Comparison of ENCODE assay signal across 24 cellular contexts in the genomic region with DNA sequence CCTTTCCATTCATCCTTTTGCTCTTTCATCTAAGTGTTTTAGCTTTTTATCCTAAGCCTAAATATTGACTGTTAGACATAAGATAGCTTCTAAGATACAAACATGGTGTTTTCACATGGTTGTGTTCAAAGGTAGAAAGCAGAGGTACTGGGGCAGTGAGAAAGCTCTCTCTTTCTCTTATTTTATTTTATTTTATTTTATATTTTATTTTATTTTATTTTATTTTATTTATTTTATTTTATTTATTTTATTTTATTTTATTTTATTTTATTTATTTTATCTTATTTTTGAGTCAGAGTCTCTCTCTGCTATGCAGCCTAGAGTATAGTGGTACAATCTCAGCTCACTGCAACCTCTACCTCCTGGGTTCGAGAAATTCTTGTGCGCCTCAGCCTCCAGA.
"Had no signal": no experiment of that assay in that cellular context is flagged by ENCODE, and none has a peak within 500 bp of the region (broad histone marks: within the 10 kb centered on the region; RNA-seq: fewer than 3 reads in every experiment).

No MANE protein-coding gene starts in this region.

- H3K27me3 Mint-ChIP-seq: stimulated activated memory B cell treated with anti-CD40 and anti-IgM and Interleukin-4, amounts not matched to agents 10 μg/mL and 1 μg/mL and 100 μg/mL, for 72 hours; stimulated activated naive B cell treated with anti-CD40 and anti-IgM and Interleukin-4, amounts not matched to agents 10 μg/mL and 1 μg/mL and 100 μg/mL, for 72 hours; stimulated activated naive CD8-positive, alpha-beta T cell treated with anti-CD3 and anti-CD28 coated beads, Interleukin-15, Interleukin-2, amounts not matched to agents 100 ng/mL and 50 ng/mL, for 24 hours; type B pancreatic cell had no signal

- H3K4me3 Mint-ChIP-seq: stimulated activated effector memory CD8-positive, alpha-beta T cell treated with anti-CD3 and anti-CD28 coated beads, Interleukin-12 subunit alpha, Interleukin-12 subunit beta, amount 100 ng/mL, for 72 hours; stimulated activated memory B cell treated with anti-CD40 and anti-IgM and Interleukin-4, amounts not matched to agents 10 μg/mL and 1 μg/mL and 100 μg/mL, for 72 hours; stimulated activated naive B cell treated with anti-CD40 and anti-IgM and Interleukin-4, amounts not matched to agents 10 μg/mL and 1 μg/mL and 100 μg/mL, for 72 hours; stimulated activated naive CD8-positive, alpha-beta T cell treated with anti-CD3 and anti-CD28 coated beads, Interleukin-15, amount 100 ng/mL, for 72 hours; stimulated activated naive CD8-positive, alpha-beta T cell treated with anti-CD3 and anti-CD28 coated beads, Interleukin-15, Interleukin-2, amounts not matched to agents 100 ng/mL and 50 ng/mL, for 24 hours; type B pancreatic cell had no signal

- H3K4me1 Mint-ChIP-seq: stimulated activated effector memory CD8-positive, alpha-beta T cell treated with anti-CD3 and anti-CD28 coated beads, Interleukin-12 subunit alpha, Interleukin-12 subunit beta, amount 100 ng/mL, for 72 hours; stimulated activated memory B cell treated with anti-CD40 and anti-IgM and Interleukin-4, amounts not matched to agents 10 μg/mL and 1 μg/mL and 100 μg/mL, for 72 hours; stimulated activated naive B cell treated with anti-CD40 and anti-IgM and Interleukin-4, amounts not matched to agents 10 μg/mL and 1 μg/mL and 100 μg/mL, for 72 hours; stimulated activated naive CD8-positive, alpha-beta T cell treated with anti-CD3 and anti-CD28 coated beads, Interleukin-15, amount 100 ng/mL, for 72 hours had no signal

- ATAC-seq: stimulated activated effector memory CD8-positive, alpha-beta T cell treated with anti-CD3 and anti-CD28 coated beads, Interleukin-12 subunit alpha, Interleukin-12 subunit beta, amount 100 ng/mL, for 72 hours; stimulated activated memory B cell treated with anti-CD40 and anti-IgM and Interleukin-4, amounts not matched to agents 10 μg/mL and 1 μg/mL and 100 μg/mL, for 72 hours; stimulated activated naive B cell treated with anti-CD40 and anti-IgM and Interleukin-4, amounts not matched to agents 10 μg/mL and 1 μg/mL and 100 μg/mL, for 72 hours; stimulated activated naive CD8-positive, alpha-beta T cell treated with anti-CD3 and anti-CD28 coated beads, Interleukin-15, amount 100 ng/mL, for 72 hours; stimulated activated naive CD8-positive, alpha-beta T cell treated with anti-CD3 and anti-CD28 coated beads, Interleukin-15, Interleukin-2, amounts not matched to agents 100 U/mL and 50 U/mL, for 24 hours; upper lobe of right lung had no signal

- DNase-seq: stimulated activated CD4-positive, alpha-beta T cell treated with anti-CD3 and anti-CD28 coated beads, Interleukin-2, amount 100 ng/mL, for 48 hours; stimulated activated CD4-positive, alpha-beta T cell treated with anti-CD3 and anti-CD28 coated beads, Interleukin-4, amount 100 ng/mL, for 1 hour; stimulated activated CD4-positive, alpha-beta T cell treated with anti-CD3 and anti-CD28 coated beads, Interleukin-4, amount 100 ng/mL, for 24 hours; stimulated activated CD4-positive, alpha-beta T cell treated with anti-CD3 and anti-CD28 coated beads, Interleukin-4, amount 100 ng/mL, for 4 hours; stimulated activated CD8-positive, alpha-beta memory T cell treated with anti-CD3 and anti-CD28 coated beads, Interleukin-4, amount 100 ng/mL, for 48 hours; stimulated activated naive B cell treated with anti-CD40 and anti-IgM and Interleukin-4, amounts not matched to agents 10 μg/mL and 1 μg/mL and 100 μg/mL, for 72 hours; stimulated activated naive CD4-positive, alpha-beta T cell; stimulated activated naive CD4-positive, alpha-beta T cell treated with Interleukin-2 at 50 U/mL for 16 hours; stimulated activated naive CD8-positive, alpha-beta T cell treated with anti-CD3 and anti-CD28 coated beads, Interleukin-15, amount 100 ng/mL, for 72 hours; stimulated activated naive CD8-positive, alpha-beta T cell treated with anti-CD3 and anti-CD28 coated beads, Interleukin-15, Interleukin-2, amounts not matched to agents 100 U/mL and 50 U/mL, for 24 hours; stomach; substantia nigra; testis; thyroid gland; tibial artery; transverse colon; trophoblast cell; upper lobe of left lung; upper lobe of right lung; uterus had no signal

- H3K36me3 Mint-ChIP-seq: stimulated activated effector memory CD8-positive, alpha-beta T cell treated with anti-CD3 and anti-CD28 coated beads, Interleukin-12 subunit alpha, Interleukin-12 subunit beta, amount 100 ng/mL, for 72 hours; stimulated activated memory B cell treated with anti-CD40 and anti-IgM and Interleukin-4, amounts not matched to agents 10 μg/mL and 1 μg/mL and 100 μg/mL, for 72 hours had no signal

- H3K27ac Mint-ChIP-seq: stimulated activated effector memory CD8-positive, alpha-beta T cell treated with anti-CD3 and anti-CD28 coated beads, Interleukin-12 subunit alpha, Interleukin-12 subunit beta, amount 100 ng/mL, for 72 hours; stimulated activated memory B cell treated with anti-CD40 and anti-IgM and Interleukin-4, amounts not matched to agents 10 μg/mL and 1 μg/mL and 100 μg/mL, for 72 hours; stimulated activated naive B cell treated with anti-CD40 and anti-IgM and Interleukin-4, amounts not matched to agents 10 μg/mL and 1 μg/mL and 100 μg/mL, for 72 hours; stimulated activated naive CD8-positive, alpha-beta T cell treated with anti-CD3 and anti-CD28 coated beads, Interleukin-15, amount 100 ng/mL, for 72 hours; stimulated activated naive CD8-positive, alpha-beta T cell treated with anti-CD3 and anti-CD28 coated beads, Interleukin-15, Interleukin-2, amounts not matched to agents 100 ng/mL and 50 ng/mL, for 24 hours; type B pancreatic cell had no signal
